23 cellular contexts compared by ENCODE assay signal in the genomic region with DNA sequence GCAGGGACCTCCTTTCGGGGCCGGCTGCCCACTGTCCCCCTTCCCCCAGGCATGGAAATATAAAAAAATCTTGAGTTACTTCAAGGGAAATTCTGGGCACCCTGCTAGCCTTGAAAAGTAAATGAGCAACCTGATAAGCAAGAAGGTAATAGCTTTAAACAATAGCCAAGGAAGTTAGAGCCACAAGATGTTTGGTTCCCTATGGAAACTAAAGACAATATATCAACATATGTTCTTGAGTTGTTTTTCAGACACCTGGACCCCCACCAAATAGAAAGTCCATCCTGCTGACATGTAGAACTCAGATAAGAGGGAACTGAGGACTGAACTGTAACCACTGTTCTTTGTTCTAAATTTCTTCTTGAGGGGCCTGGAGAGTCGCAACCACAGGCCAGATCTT.
"Had no signal": no experiment of that assay in that cellular context is flagged by ENCODE, and none has a peak within 500 bp of the region (broad histone marks: within the 10 kb centered on the region; RNA-seq: fewer than 3 reads in every experiment).

No MANE protein-coding gene starts in this region.

- ATAC-seq: foreskin keratinocyte; heart left ventricle; left colon; left ventricle myocardium superior; naive thymus-derived CD4-positive, alpha-beta T cell; stimulated activated naive B cell treated with anti-CD40 and anti-IgM and Interleukin-4, amounts not matched to agents 10 μg/mL and 1 μg/mL and 100 μg/mL, for 72 hours; stimulated activated naive CD8-positive, alpha-beta T cell treated with anti-CD3 and anti-CD28 coated beads, Interleukin-15, amount 100 ng/mL, for 72 hours had no signal

- H3K4me3 ChIP-seq: coronary artery, dorsolateral prefrontal cortex, esophagus squamous epithelium, heart left ventricle, lung, right atrium auricular region, sigmoid colon, skin epidermis, testis, transverse colon had no signal

- H3K4me3 Mint-ChIP-seq: naive thymus-derived CD4-positive, alpha-beta T cell; nephron progenitor cell; stimulated activated naive B cell treated with anti-CD40 and anti-IgM and Interleukin-4, amounts not matched to agents 10 μg/mL and 1 μg/mL and 100 μg/mL, for 72 hours; stimulated activated naive CD8-positive, alpha-beta T cell treated with anti-CD3 and anti-CD28 coated beads, Interleukin-15, amount 100 ng/mL, for 72 hours had no signal

- H3K27ac ChIP-seq: coronary artery, dorsolateral prefrontal cortex, esophagus squamous epithelium, foreskin keratinocyte, heart left ventricle, neutrophil, right atrium auricular region, sigmoid colon, skin epidermis, testis, transverse colon had no signal

- H3K9me3 ChIP-seq: esophagus squamous epithelium, neutrophil, sigmoid colon, testis, transverse colon had no signal

- H3K4me1 Mint-ChIP-seq: naive thymus-derived CD4-positive, alpha-beta T cell; nephron progenitor cell; stimulated activated naive B cell treated with anti-CD40 and anti-IgM and Interleukin-4, amounts not matched to agents 10 μg/mL and 1 μg/mL and 100 μg/mL, for 72 hours; stimulated activated naive CD8-positive, alpha-beta T cell treated with anti-CD3 and anti-CD28 coated beads, Interleukin-15, amount 100 ng/mL, for 72 hours had no signal

- H3K27me3 ChIP-seq: dorsolateral prefrontal cortex, esophagus squamous epithelium, foreskin keratinocyte, heart left ventricle, neutrophil, right atrium auricular region, sigmoid colon, testis, transverse colon had no signal

- H3K27me3 Mint-ChIP-seq: stimulated activated naive CD8-positive, alpha-beta T cell treated with anti-CD3 and anti-CD28 coated beads, Interleukin-15, amount 100 ng/mL, for 72 hours had no signal

- H3K27ac Mint-ChIP-seq: naive thymus-derived CD4-positive, alpha-beta T cell; nephron progenitor cell; stimulated activated naive B cell treated with anti-CD40 and anti-IgM and Interleukin-4, amounts not matched to agents 10 μg/mL and 1 μg/mL and 100 μg/mL, for 72 hours; stimulated activated naive CD8-positive, alpha-beta T cell treated with anti-CD3 and anti-CD28 coated beads, Interleukin-15, amount 100 ng/mL, for 72 hours had no signal

- DNase-seq: dorsolateral prefrontal cortex; effector CD8-positive, alpha-beta T cell; esophagus squamous epithelium; foreskin keratinocyte; heart left ventricle; hippocampal formation; left colon; left ventricle myocardium superior; mesenchymal stem cell; naive thymus-derived CD4-positive, alpha-beta T cell; nephron progenitor cell; sigmoid colon; stimulated activated CD4-positive, alpha-beta T cell treated with anti-CD3 and anti-CD28 coated beads, Interleukin-2, amount 100 ng/mL, for 24 hours; stimulated activated CD4-positive, alpha-beta T cell treated with anti-CD3 and anti-CD28 coated beads, Interleukin-4, amount 100 ng/mL, for 4 hours; stimulated activated naive B cell treated with anti-CD40 and anti-IgM and Interleukin-4, amounts not matched to agents 10 μg/mL and 1 μg/mL and 100 μg/mL, for 72 hours; stimulated activated naive CD8-positive, alpha-beta T cell treated with anti-CD3 and anti-CD28 coated beads, Interleukin-15, amount 100 ng/mL, for 72 hours; testis; transverse colon had no signal

- H3K36me3 ChIP-seq: esophagus squamous epithelium, heart left ventricle, neutrophil, right atrium auricular region, sigmoid colon, transverse colon had no signal

- H3K36me3 Mint-ChIP-seq: naive thymus-derived CD4-positive, alpha-beta T cell; stimulated activated naive B cell treated with anti-CD40 and anti-IgM and Interleukin-4, amounts not matched to agents 10 μg/mL and 1 μg/mL and 100 μg/mL, for 72 hours had no signal

- H3K9me3 Mint-ChIP-seq: naive thymus-derived CD4-positive, alpha-beta T cell; nephron progenitor cell; stimulated activated naive B cell treated with anti-CD40 and anti-IgM and Interleukin-4, amounts not matched to agents 10 μg/mL and 1 μg/mL and 100 μg/mL, for 72 hours; stimulated activated naive CD8-positive, alpha-beta T cell treated with anti-CD3 and anti-CD28 coated beads, Interleukin-15, amount 100 ng/mL, for 72 hours had no signal

- H3K4me1 ChIP-seq: esophagus squamous epithelium, foreskin keratinocyte, heart left ventricle, right atrium auricular region, sigmoid colon, testis, transverse colon had no signal
